In genomic region chr15:74044267-74045110, GRCh38 we compare ENCODE assay signal across 26 cellular contexts. TPM values are rescaled to one million over a fixed set of nuclear protein-coding genes. Genes with fewer than 3 reads are reported as not detected.
DNase-seq lines count a peak whose midpoint lies in the region; ATAC-seq and TF ChIP-seq lines count a peak whose summit lies in the region.
"Had no signal": no experiment of that assay in that cellular context is flagged by ENCODE, and none has a peak within 500 bp of the region (broad histone marks: within the 10 kb centered on the region; RNA-seq: fewer than 3 reads in every experiment).

No MANE protein-coding gene starts in this region.

- intact Hi-C loops in body of pancreas (cut with DNase I) = no loop called here
- intact Hi-C loops in left ventricle myocardium inferior (cut with micrococcal nuclease) = no loop called here
- intact Hi-C loops in posterior vena cava (cut with DNase I) = loop anchor here in 1 of 2 donors (5.0 kb wide), 1 partner anchor 57 kb away; no protein-coding TSS in a partner anchor
- intact Hi-C loops in transverse colon (cut with DNase I; ENCODE audit: low total_unique reads) = no loop called here

- ATAC-seq in body of pancreas = no peak
- ATAC-seq in naive thymus-derived CD8-positive, alpha-beta T cell = no peak
- ATAC-seq: activated CD8-positive, alpha-beta T cell treated with anti-CD3 and anti-CD28 coated beads for 36 hours; GM12878; Panc1; SK-N-SH treated with all-trans-retinoic acid at 6 μM for 48 hours; stimulated activated naive B cell treated with anti-CD40 and anti-IgM and Interleukin-4, amounts not matched to agents 10 μg/mL and 1 μg/mL and 100 μg/mL, for 72 hours had no signal

- no peak overlapping the region for H3K4me3 ChIP-seq in body of pancreas
- no peak overlapping the region for H3K4me3 ChIP-seq in left ventricle myocardium inferior
- no peak overlapping the region for H3K4me3 ChIP-seq in transverse colon
- H3K4me3 ChIP-seq: GM12878 had no signal

- DNase-seq in body of pancreas (peak in 3 of 4 donors; percentile 29 to 37 (median 36)), left ventricle myocardium inferior (peak; percentile 71), posterior vena cava (ENCODE audit: low spot score) (peak; percentile 90), transverse colon (no peak), foreskin melanocyte (no peak), substantia nigra (lab: John Stamatoyannopoulos, UW) (no peak), OCI-M1 (lab: John Stamatoyannopoulos, UW) (no peak)
- DNase-seq in naive thymus-derived CD8-positive, alpha-beta T cell = no peak
- DNase-seq: activated CD4-positive, CD25-positive, alpha-beta regulatory T cell; activated CD8-positive, alpha-beta T cell treated with anti-CD3 and anti-CD28 coated beads for 36 hours; activated naive CD4-positive, alpha-beta T cell; activated T-cell treated with anti-CD3 and anti-CD28 coated beads, Interleukin-2, amount 50 U/mL, for 1 hour; CD4-positive, CD25-positive, alpha-beta regulatory T cell; endodermal cell; GF-D8; hypothalamus; IMR-90; NCI-H1694 treated with DMSO at 0.1 percent for 48 hours; retina; stimulated activated naive B cell treated with anti-CD40 and anti-IgM and Interleukin-4, amounts not matched to agents 10 μg/mL and 1 μg/mL and 100 μg/mL, for 72 hours; T-helper 9 cell had no signal

- peak overlapping the region in 2 of 10 donors; percentile 28 to 70 for H3K27ac Mint-ChIP-seq in naive thymus-derived CD8-positive, alpha-beta T cell
- H3K27ac Mint-ChIP-seq: activated CD8-positive, alpha-beta T cell treated with anti-CD3 and anti-CD28 coated beads for 36 hours; endodermal cell; mesothelial cell of epicardium had no signal

- no peak for TF ChIP-seq POLR2A in body of pancreas (IDR thresholded peaks at IDR 0.05)
- no peak for TF ChIP-seq POLR2A in transverse colon (IDR thresholded peaks at IDR 0.05)

- no peak overlapping the region for H3K4me3 Mint-ChIP-seq in naive thymus-derived CD8-positive, alpha-beta T cell
- H3K4me3 Mint-ChIP-seq: activated CD8-positive, alpha-beta T cell treated with anti-CD3 and anti-CD28 coated beads for 36 hours; CD4-positive, CD25-positive, alpha-beta regulatory T cell; endodermal cell; mesothelial cell of epicardium; stimulated activated naive B cell treated with anti-CD40 and anti-IgM and Interleukin-4, amounts not matched to agents 10 μg/mL and 1 μg/mL and 100 μg/mL, for 72 hours had no signal

- 76 to 84% methylated on average over 9 to 27 of the region's 31 CpGs for WGBS in body of pancreas, 2 donors
- WGBS in transverse colon (ENCODE audit: low coverage in 1 of 2), 2 donors = 79% methylated on average over 20 of the region's 31 CpGs; no CpG with 5 or more reads in 1 of the 2 donors

- no peaks in the 10 kb centered on the region for H3K9me3 Mint-ChIP-seq in naive thymus-derived CD8-positive, alpha-beta T cell
- H3K9me3 Mint-ChIP-seq: activated CD8-positive, alpha-beta T cell treated with anti-CD3 and anti-CD28 coated beads for 36 hours; CD4-positive, CD25-positive, alpha-beta regulatory T cell; endodermal cell; mesothelial cell of epicardium; stimulated activated naive B cell treated with anti-CD40 and anti-IgM and Interleukin-4, amounts not matched to agents 10 μg/mL and 1 μg/mL and 100 μg/mL, for 72 hours had no signal

- peaks cover 0 to 15% (median 0%) of the 10 kb centered on the region in 3 donors for H3K36me3 Mint-ChIP-seq in naive thymus-derived CD8-positive, alpha-beta T cell
- H3K36me3 Mint-ChIP-seq: mesothelial cell of epicardium had no signal

- H3K27ac ChIP-seq in body of pancreas = peak overlapping the region in 1 of 4 donors; percentile 17
- H3K27ac ChIP-seq in left ventricle myocardium inferior (replicated peaks) = peak overlapping the region; percentile 77
- peak overlapping the region; percentile 25 to 62 (median 58) for H3K27ac ChIP-seq in transverse colon
- H3K27ac ChIP-seq in substantia nigra (ENCODE audit: low read depth, low read length, poor library complexity, severe bottlenecking) = no peak overlapping the region

- H3K4me1 ChIP-seq in body of pancreas (no peaks in the 10 kb centered on the region), left ventricle myocardium inferior (peaks cover 73% of the 10 kb centered on the region), transverse colon (peaks cover 2 to 28% (median 10%) of the 10 kb centered on the region in 4 donors)

- no peak for TF ChIP-seq EP300 in transverse colon (IDR thresholded peaks at IDR 0.05; ENCODE audit: low read depth)

- H3K9me3 ChIP-seq in body of pancreas = no peaks in the 10 kb centered on the region
- no peaks in the 10 kb centered on the region for H3K9me3 ChIP-seq in left ventricle myocardium inferior (replicated peaks)
- no peaks in the 10 kb centered on the region for H3K9me3 ChIP-seq in transverse colon

- H3K36me3 ChIP-seq in body of pancreas (replicated peaks in 1 of 2; ENCODE audit: insufficient read depth in 1 of 2, low read depth in 2 of 2) (no peaks in the 10 kb centered on the region), left ventricle myocardium inferior (peaks cover 24% of the 10 kb centered on the region), transverse colon (no peaks in the 10 kb centered on the region)

- TF ChIP-seq CTCF in body of pancreas (IDR thresholded peaks at IDR 0.05) = no peak
- no peak for TF ChIP-seq CTCF in left ventricle myocardium inferior (IDR thresholded peaks at IDR 0.05; ENCODE audit: borderline replicate concordance)
- no peak for TF ChIP-seq CTCF in transverse colon (IDR thresholded peaks at IDR 0.05)

- POLR2A ChIA-PET in naive thymus-derived CD8-positive, alpha-beta T cell (lab: Charles Lee) = interaction anchor here (0.6 kb wide), 1 partner anchor 85 kb away, joined by 3 read pairs; no protein-coding TSS in a partner anchor

- no peaks in the 10 kb centered on the region for H3K27me3 Mint-ChIP-seq in naive thymus-derived CD8-positive, alpha-beta T cell
- H3K27me3 Mint-ChIP-seq: activated CD8-positive, alpha-beta T cell treated with anti-CD3 and anti-CD28 coated beads for 36 hours; CD4-positive, CD25-positive, alpha-beta regulatory T cell; stimulated activated naive B cell treated with anti-CD40 and anti-IgM and Interleukin-4, amounts not matched to agents 10 μg/mL and 1 μg/mL and 100 μg/mL, for 72 hours had no signal

- peaks cover 6 to 23% (median 17%) of the 10 kb centered on the region in 4 donors for H3K4me1 Mint-ChIP-seq in naive thymus-derived CD8-positive, alpha-beta T cell

- in situ Hi-C loops in transverse colon (cut with MboI; ENCODE audit: low pct_ligation_motif_present in 1 of 4, low pct_unique_long_range_greater_than_20kb in 1 of 4, low sequenced_read_pairs in 3 of 4) = no loop called here

- H3K27me3 ChIP-seq in body of pancreas (no peaks in the 10 kb centered on the region), left ventricle myocardium inferior (ENCODE audit: low read depth) (no peaks in the 10 kb centered on the region), transverse colon (no peaks in the 10 kb centered on the region)

RNA-seq across cellular contexts. Expression of gene GOLGA6A, which starts 37.9 kb away (rescaled TPM):
- total RNA-seq in body of pancreas (not detected), left ventricle myocardium inferior (not detected), posterior vena cava (under 1 TPM in 1 of 2 donors, not detected in 1; 0.24 TPM), transverse colon (not detected)
- total RNA-seq in naive thymus-derived CD8-positive, alpha-beta T cell = under 1 TPM; 0.16 to 0.39 TPM
- under 1 TPM in 1 of 3 donors, not detected in 2; 0.05 TPM for polyA plus RNA-seq in naive thymus-derived CD8-positive, alpha-beta T cell
- total RNA-seq: activated CD8-positive, alpha-beta T cell treated with anti-CD3 and anti-CD28 coated beads for 36 hours; GM12878; IMR-90; kidney epithelial cell had no signal
- polyA plus RNA-seq: CD4-positive, CD25-positive, alpha-beta regulatory T cell; GM12878; IMR-90 had no signal

RNA-seq across cellular contexts. Expression of gene PML, which starts 50.0 kb away (rescaled TPM):
- total RNA-seq in body of pancreas (10 to 100 TPM; 27.8 to 38.2 TPM), left ventricle myocardium inferior (19.1 TPM), posterior vena cava (10 to 100 TPM; 49.2 to 50.7 TPM), transverse colon (100 to 1,000 TPM in 1 of 4 donors, 10 to 100 TPM in 3; 35.1 to 128 (median 70.0) TPM)
- 10 to 100 TPM; 53.1 to 57.9 TPM for total RNA-seq in naive thymus-derived CD8-positive, alpha-beta T cell
- 10 to 100 TPM; 12.2 to 26.9 (median 19.7) TPM for polyA plus RNA-seq in naive thymus-derived CD8-positive, alpha-beta T cell

RNA-seq across cellular contexts. Expression of gene STOML1, which starts 52.4 kb away (rescaled TPM):
- total RNA-seq in body of pancreas (10 to 100 TPM in 1 of 2 donors, 1 to 10 TPM in 1; 6.0 to 10.2 TPM), left ventricle myocardium inferior (26.1 TPM), posterior vena cava (10 to 100 TPM; 17.3 to 20.1 TPM), transverse colon (10 to 100 TPM in 1 of 4 donors, 1 to 10 TPM in 2, under 1 TPM in 1; 0.75 to 14.6 (median 4.5) TPM)
- total RNA-seq in naive thymus-derived CD8-positive, alpha-beta T cell = 10 to 100 TPM; 10.4 to 10.8 TPM
- polyA plus RNA-seq in naive thymus-derived CD8-positive, alpha-beta T cell = 10 to 100 TPM in 2 of 3 donors, 1 to 10 TPM in 1; 9.6 to 15.6 (median 12.6) TPM

Comparison
In these comparisons a context has a peak if more than half of its experiments do, and no peak if none do; other contexts are left out.
1. DNase-seq: peak in body of pancreas (3 of 4), left ventricle myocardium inferior (single experiment) and posterior vena cava (single experiment); none in transverse colon (single experiment), foreskin melanocyte (single experiment), substantia nigra (0 of 49), naive thymus-derived CD8-positive, alpha-beta T cell (0 of 10) and OCI-M1 (single experiment).